19 cellular contexts compared by ENCODE assay signal in genomic region chr2:42045389-42045788, GRCh38. TPM values are rescaled to one million over a fixed set of nuclear protein-coding genes. Genes with fewer than 3 reads are reported as not detected.
DNase-seq lines count a peak whose midpoint lies in the region; TF ChIP-seq lines count a peak whose summit lies in the region.
"Had no signal": no experiment of that assay in that cellular context is flagged by ENCODE, and none has a peak within 500 bp of the region (broad histone marks: within the 10 kb centered on the region; RNA-seq: fewer than 3 reads in every experiment).

No MANE protein-coding gene starts in this region.

- H3K4me1 ChIP-seq in A673 (ENCODE audit: insufficient read depth, low read length, poor library complexity, severe bottlenecking) (peaks cover 22% of the 10 kb centered on the region), H9 (ENCODE audit: insufficient read depth, low read length) (peaks cover 3% of the 10 kb centered on the region; the same call in 1 of the 2 replicates), sigmoid colon (peaks cover 0 to 24% (median 19%) of the 10 kb centered on the region in 4 donors)
- H3K4me1 ChIP-seq in CD4-positive, alpha-beta memory T cell (ENCODE audit: insufficient read depth, low read length), result peaks cover 6% of the 10 kb centered on the region

- H3K9me3 ChIP-seq in A673 (ENCODE audit: low read depth, low read length, poor library complexity, severe bottlenecking) (no peaks in the 10 kb centered on the region), H9 (ENCODE audit: control insufficient read depth, low read depth, low read length) (no peaks in the 10 kb centered on the region), sigmoid colon (no peaks in the 10 kb centered on the region)
- no peaks in the 10 kb centered on the region for H3K9me3 ChIP-seq in CD4-positive, alpha-beta memory T cell (ENCODE audit: control insufficient read depth in 1 of 2, low read length in 2 of 2)

- BruUV-seq in A673 (replicated peaks; lab: Mats Ljungman, UMichigan), result no TSS peak

- H4K8ac ChIP-seq in H9 (replicated peaks; ENCODE audit: insufficient read length, low read depth, low read length), result no peak overlapping the region

- H4K20me1 ChIP-seq in H9 (ENCODE audit: control insufficient read depth, insufficient read depth, insufficient read length), result no peaks in the 10 kb centered on the region

- H2AFZ ChIP-seq in H9 (ENCODE audit: low read length), result no peak overlapping the region

- no peak overlapping the region for H2BK5ac ChIP-seq in H9 (ENCODE audit: insufficient read length, low read length)

- no peak for TF ChIP-seq POLR2A in sigmoid colon (IDR thresholded peaks at IDR 0.05)

- no peak overlapping the region for H2BK12ac ChIP-seq in H9 (ENCODE audit: insufficient read length, low read depth, low read length)

- H3K36me3 ChIP-seq in A673 (ENCODE audit: insufficient read depth, low read length, poor library complexity, severe bottlenecking), result no peaks in the 10 kb centered on the region
- H3K36me3 ChIP-seq in sigmoid colon, result no peaks in the 10 kb centered on the region
- H3K36me3 ChIP-seq in CD4-positive, alpha-beta memory T cell (ENCODE audit: insufficient read depth, low read length), result no peaks in the 10 kb centered on the region

- no peak overlapping the region for H4K5ac ChIP-seq in H9 (ENCODE audit: insufficient read length, low read depth, low read length)

- no peaks in the 10 kb centered on the region for H3K27me3 ChIP-seq in A673 (replicated peaks; ENCODE audit: insufficient read depth, low read depth, low read length, poor library complexity)
- H3K27me3 ChIP-seq in H9 (ENCODE audit: insufficient read depth, low read length), result peaks cover 11% of the 10 kb centered on the region; the same call in 1 of the 2 replicates
- H3K27me3 ChIP-seq in sigmoid colon, result no peaks in the 10 kb centered on the region
- peaks cover 17% of the 10 kb centered on the region for H3K27me3 ChIP-seq in CD4-positive, alpha-beta memory T cell (ENCODE audit: insufficient read depth, low read length)

- no peaks in the 10 kb centered on the region for H3K79me1 ChIP-seq in H9 (ENCODE audit: insufficient read depth, low read depth, low read length, poor library complexity, severe bottlenecking)

- no peak overlapping the region for H2BK15ac ChIP-seq in H9 (ENCODE audit: low read depth, low read length)

- H3K4ac ChIP-seq in H9 (ENCODE audit: low read depth, low read length), result no peak overlapping the region

- no peak overlapping the region for H3K18ac ChIP-seq in H9 (ENCODE audit: insufficient read length, low read depth, low read length)

- POLR2A ChIA-PET in A673 (lab: Charles Lee; ENCODE audit: low non-redundant PET), result no interaction called here
- POLR2A ChIA-PET in CD4-positive, alpha-beta memory T cell (lab: Charles Lee; ENCODE audit: partially characterized antibody), result no interaction called here

- peak overlapping the region in 1 of 2 experiments; percentile 68; a peak in 2 of 5 replicates for H3K4me3 Mint-ChIP-seq in H9
- H3K4me3 Mint-ChIP-seq in glutamatergic neuron (ENCODE audit: unreplicated experiment), result peak overlapping the region; percentile 93
- peak overlapping the region in 2 of 8 donors; percentile 48 to 61 for H3K4me3 Mint-ChIP-seq in CD4-positive, alpha-beta memory T cell
- H3K4me3 Mint-ChIP-seq: central memory CD8-positive, alpha-beta T cell had no signal

- no peaks in the 10 kb centered on the region; a peak in 1 of 5 replicates for H3K9me3 Mint-ChIP-seq in H9
- H3K9me3 Mint-ChIP-seq in glutamatergic neuron (ENCODE audit: unreplicated experiment), result peaks cover 39% of the 10 kb centered on the region
- H3K9me3 Mint-ChIP-seq in CD4-positive, alpha-beta memory T cell, result peaks cover 0 to 4% (median 0%) of the 10 kb centered on the region in 8 donors
- H3K9me3 Mint-ChIP-seq: central memory CD8-positive, alpha-beta T cell had no signal

- H3K79me2 ChIP-seq in H9 (ENCODE audit: insufficient read depth, low read length), result no peaks in the 10 kb centered on the region

- no peak overlapping the region for H2BK20ac ChIP-seq in H9 (ENCODE audit: low read depth, low read length, poor library complexity, severe bottlenecking)

- TF ChIP-seq CTCF in A673 (conservative IDR thresholded peaks at IDR 0.05; ENCODE audit: low read depth, low read length) (no peak), H9 (conservative IDR thresholded peaks at IDR 0.05) (no peak), glutamatergic neuron (IDR thresholded peaks at IDR 0.05; ENCODE audit: partially characterized antibody, unreplicated experiment) (no peak), sigmoid colon (IDR thresholded peaks at IDR 0.05) (no peak)

- H3K27ac ChIP-seq in A673 (ENCODE audit: low read depth, low read length, poor library complexity, severe bottlenecking), result peak overlapping the region; percentile 80
- no peak overlapping the region for H3K27ac ChIP-seq in H9 (ENCODE audit: insufficient read length, low read depth, low read length)
- H3K27ac ChIP-seq in sigmoid colon, result peak overlapping the region; percentile 87 to 99 (median 93)
- no peak overlapping the region for H3K27ac ChIP-seq in CD4-positive, alpha-beta memory T cell (ENCODE audit: low read depth, low read length)

- CTCF ChIA-PET in A673 (lab: Charles Lee), result interaction anchor here (1.1 kb wide), 1 partner anchor 176 kb away, joined by 12 read pairs; no protein-coding TSS in a partner anchor
- CTCF ChIA-PET in CD4-positive, alpha-beta memory T cell (lab: Charles Lee; ENCODE audit: partially characterized antibody), result no interaction called here

- no peak overlapping the region for H2AK5ac ChIP-seq in H9 (ENCODE audit: insufficient read length, low read length)

- no peak overlapping the region for H2BK120ac ChIP-seq in H9 (ENCODE audit: low read depth, low read length, poor library complexity, severe bottlenecking)

- no peak overlapping the region for H3K4me3 ChIP-seq in A673 (ENCODE audit: low read depth, low read length, poor library complexity, severe bottlenecking)
- no peak overlapping the region for H3K4me3 ChIP-seq in sigmoid colon
- no peak overlapping the region for H3K4me3 ChIP-seq in CD4-positive, alpha-beta memory T cell (ENCODE audit: low read length in 2 of 2)
- H3K4me3 ChIP-seq: smooth muscle cell had no signal

- no peak overlapping the region for H3K23ac ChIP-seq in H9 (ENCODE audit: insufficient read length, low read depth, low read length)

- no peak overlapping the region for H3K4me2 ChIP-seq in H9 (ENCODE audit: insufficient read depth, insufficient read length, low read length)

- no peak for DNase-seq in A673 (ENCODE audit: low spot score)
- no peak for DNase-seq in H9
- no peak for DNase-seq in glutamatergic neuron
- DNase-seq in sigmoid colon, result no peak
- DNase-seq in GDM1 (lab: John Stamatoyannopoulos, UW), result no peak
- no peak for DNase-seq in central memory CD4-positive, alpha-beta T cell
- no peak for DNase-seq in CD4-positive, alpha-beta memory T cell
- no peak for DNase-seq in NCI-H510A (lab: John Stamatoyannopoulos, UW)
- DNase-seq: activated CD4-positive, alpha-beta T cell treated with anti-CD3 and anti-CD28 coated beads, Interleukin-2, amount 50 U/mL, for 1 hour; effector memory CD4-positive, alpha-beta T cell; EL; head of caudate nucleus; Karpas-422; mammary epithelial cell; SIG-M5; stimulated activated CD8-positive, alpha-beta memory T cell treated with anti-CD3 and anti-CD28 coated beads, Interleukin-4, amount 100 ng/mL, for 48 hours had no signal

- no peak overlapping the region for H3K56ac ChIP-seq in H9 (ENCODE audit: insufficient read length, low read depth, low read length)

- H4K91ac ChIP-seq in H9 (ENCODE audit: insufficient read length, low read depth, low read length), result no peak overlapping the region

- intact Hi-C loops in A673 (cut with micrococcal nuclease; ENCODE audit: unreplicated experiment), result loop anchor here (5.0 kb wide), 1 partner anchor 103 kb away; no protein-coding TSS in a partner anchor
- intact Hi-C loops in sigmoid colon (cut with DNase I), result no loop called here
- intact Hi-C loops in CD4-positive, alpha-beta memory T cell (cut with micrococcal nuclease), result no loop called here

- H3K23me2 ChIP-seq in H9 (ENCODE audit: insufficient read length, low read depth, low read length, poor library complexity, severe bottlenecking), result peaks cover 11% of the 10 kb centered on the region

- H3K14ac ChIP-seq in H9 (ENCODE audit: insufficient read depth, low read length), result no peak overlapping the region

- WGBS in H9 (ENCODE audit: extremely low coverage, insufficient read length, low lambda C conversion rate), result no CpG with 5 or more reads among the region's 3 CpGs
- WGBS in sigmoid colon, 2 donors, result 77 to 87% methylated on average over 3 of the region's 3 CpGs

- no peak overlapping the region for H3T11ph ChIP-seq in H9 (ENCODE audit: low read length)

- peaks cover 25% of the 10 kb centered on the region for H3K27me3 Mint-ChIP-seq in H9 (ENCODE audit: low read depth)
- peaks cover 40% of the 10 kb centered on the region for H3K27me3 Mint-ChIP-seq in glutamatergic neuron (ENCODE audit: unreplicated experiment)
- H3K27me3 Mint-ChIP-seq in CD4-positive, alpha-beta memory T cell, result peaks cover 34 to 35% of the 10 kb centered on the region in 2 donors

- peak overlapping the region in 2 of 3 experiments; percentile 20 to 81; a peak in 2 of 7 replicates for H3K27ac Mint-ChIP-seq in H9
- H3K27ac Mint-ChIP-seq in glutamatergic neuron (ENCODE audit: unreplicated experiment), result peak overlapping the region; percentile 100
- H3K27ac Mint-ChIP-seq in CD4-positive, alpha-beta memory T cell, result no peak overlapping the region

- no peak overlapping the region for H3K9ac ChIP-seq in H9 (ENCODE audit: extremely low read depth, insufficient read length, low read length)

- peaks cover 0 to 18% (median 9%) of the 10 kb centered on the region in 3 experiments; a peak in 4 of 7 replicates for H3K36me3 Mint-ChIP-seq in H9 (ENCODE audit: insufficient read depth in 1 of 3, low read depth in 3 of 3)
- H3K36me3 Mint-ChIP-seq in glutamatergic neuron (ENCODE audit: unreplicated experiment), result peaks cover 4% of the 10 kb centered on the region
- no peaks in the 10 kb centered on the region for H3K36me3 Mint-ChIP-seq in CD4-positive, alpha-beta memory T cell

- TF ChIP-seq EP300 in sigmoid colon (IDR thresholded peaks at IDR 0.05), result no peak

- peaks cover 61 to 62% of the 10 kb centered on the region in 2 experiments for H3K4me1 Mint-ChIP-seq in H9
- peaks cover 41% of the 10 kb centered on the region for H3K4me1 Mint-ChIP-seq in glutamatergic neuron (ENCODE audit: low read depth, unreplicated experiment)
- H3K4me1 Mint-ChIP-seq in CD4-positive, alpha-beta memory T cell, result peaks cover 2 to 18% (median 5%) of the 10 kb centered on the region in 4 donors
- H3K4me1 Mint-ChIP-seq: central memory CD8-positive, alpha-beta T cell had no signal

RNA-seq across cellular contexts. Expression of gene PKDCC, which starts 2.4 kb away (rescaled TPM):
- total RNA-seq in A673 (2021) (77.5 and 82.2 TPM in 2 replicates), H9 (2021) (134 and 135 TPM in 2 replicates), glutamatergic neuron (ENCODE audit: unreplicated experiment) (959 TPM), sigmoid colon (100 to 1,000 TPM in 2 of 4 donors, 10 to 100 TPM in 2; 64.8 to 106 (median 96.1) TPM)
- 10 to 100 TPM; 13.9 to 67.7 (median 21.0) TPM for polyA plus RNA-seq in sigmoid colon
- not detected for total RNA-seq in CD4-positive, alpha-beta memory T cell
- polyA plus RNA-seq in CD4-positive, alpha-beta memory T cell, result under 1 TPM in 1 of 2 donors, not detected in 1; 0.41 TPM
- total RNA-seq: T-helper 1 cell treated with Interleukin-12 subunit alpha and Interleukin-12 subunit beta and Interleukin-4 antibody, amounts not matched to agents 30 ng/mL and 1 ng/mL, for 36 hours had no signal
- polyA plus RNA-seq: mammary epithelial cell had no signal

Comparison
In these comparisons a context has a peak if more than half of its experiments do, and no peak if none do; other contexts are left out.
1. H3K27ac ChIP-seq: peak in A673 (single experiment) and sigmoid colon (4 of 4); none in H9 (single experiment) and CD4-positive, alpha-beta memory T cell (single experiment).
2. H3K27ac Mint-ChIP-seq: peak in H9 (2 of 3) and glutamatergic neuron (single experiment); none in CD4-positive, alpha-beta memory T cell (0 of 7).
3. RNA of gene PKDCC, which starts 2.4 kb away (total RNA-seq): 959 TPM in glutamatergic neuron (single experiment), 134 to 135 TPM in H9, 64.8 to 106 TPM in sigmoid colon and 77.5 to 82.2 TPM in A673; not detected in CD4-positive, alpha-beta memory T cell; every median in the first group is over 10 times any median in the second.